Comparison of ENCODE assay signal across 15 cellular contexts in the genomic region with DNA sequence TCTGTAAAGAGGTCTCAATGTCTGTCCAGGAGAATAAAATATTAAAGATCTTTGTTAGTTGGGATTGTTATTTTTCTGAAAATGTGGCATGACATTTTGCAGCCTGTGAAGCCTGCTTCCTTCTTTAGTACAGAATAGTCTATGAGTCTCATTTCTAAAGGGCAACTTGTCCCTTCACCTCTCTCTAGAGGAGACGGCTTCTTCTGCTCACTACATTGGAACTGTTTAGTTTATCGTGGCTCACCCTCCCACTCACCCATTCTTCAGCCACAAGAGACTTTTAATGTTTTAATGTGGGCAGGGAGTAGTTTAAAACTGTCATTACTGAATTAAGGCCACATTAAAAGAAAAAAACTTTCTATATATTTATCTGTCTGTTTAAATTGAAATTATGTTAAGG.
DNase-seq lines count a peak whose midpoint lies in the region; ATAC-seq and TF ChIP-seq lines count a peak whose summit lies in the region.
"Had no signal": no experiment of that assay in that cellular context is flagged by ENCODE, and none has a peak within 500 bp of the region (broad histone marks: within the 10 kb centered on the region; RNA-seq: fewer than 3 reads in every experiment).

No MANE protein-coding gene starts in this region.

- POLR2A ChIA-PET in activated CD4-positive, alpha-beta T cell treated with anti-CD3 and anti-CD28 coated beads, Interleukin-2, amount 10 ng/mL, durations not matched to agents 7 days and 5 days (lab: Charles Lee) = no interaction called here

- H3K36me3 ChIP-seq in smooth muscle cell (ENCODE audit: low read depth) (no peaks in the 10 kb centered on the region), Karpas-422 (ENCODE audit: insufficient read depth, low read length) (no peaks in the 10 kb centered on the region), gastroesophageal sphincter (no peaks in the 10 kb centered on the region)
- H3K36me3 ChIP-seq: BLaER1 had no signal

- H4K20me1 ChIP-seq in smooth muscle cell (ENCODE audit: low read depth) = no peaks in the 10 kb centered on the region
- H4K20me1 ChIP-seq in Karpas-422 (ENCODE audit: insufficient read depth, low read depth, low read length) = no peaks in the 10 kb centered on the region
- H4K20me1 ChIP-seq: BLaER1 had no signal

- TF ChIP-seq CTCF in chondrocyte (IDR thresholded peaks at IDR 0.05) (no peak), smooth muscle cell (IDR thresholded peaks at IDR 0.05; ENCODE audit: borderline replicate concordance, insufficient read depth, poor library complexity, severe bottlenecking) (no peak), gastroesophageal sphincter (IDR thresholded peaks at IDR 0.05) (no peak)

- H3K4me3 ChIP-seq in smooth muscle cell = no peak overlapping the region
- H3K4me3 ChIP-seq in Karpas-422 (ENCODE audit: low read length) = no peak overlapping the region
- no peak overlapping the region for H3K4me3 ChIP-seq in gastroesophageal sphincter
- H3K4me3 ChIP-seq: BLaER1, GM23338 had no signal

- no peak for TF ChIP-seq EP300 in gastroesophageal sphincter (IDR thresholded peaks at IDR 0.05)

- no peaks in the 10 kb centered on the region for H3K9me3 Mint-ChIP-seq in activated naive CD8-positive, alpha-beta T cell treated with anti-CD3 and anti-CD28 coated beads, Interleukin-2, amount 50 U/mL, for 24 hours
- H3K9me3 Mint-ChIP-seq in activated naive CD8-positive, alpha-beta T cell treated with anti-CD3 and anti-CD28 coated beads for 36 hours = no peaks in the 10 kb centered on the region
- no peaks in the 10 kb centered on the region for H3K9me3 Mint-ChIP-seq in chondrocyte (ENCODE audit: low read depth)
- H3K9me3 Mint-ChIP-seq in activated CD4-positive, alpha-beta T cell treated with anti-CD3 and anti-CD28 coated beads, Interleukin-2, amount 10 ng/mL, durations not matched to agents 7 days and 5 days = no peaks in the 10 kb centered on the region
- H3K9me3 Mint-ChIP-seq: GM23338 had no signal

- peaks cover 6% of the 10 kb centered on the region for H3K4me1 Mint-ChIP-seq in activated naive CD8-positive, alpha-beta T cell treated with anti-CD3 and anti-CD28 coated beads, Interleukin-2, amount 50 U/mL, for 24 hours
- H3K4me1 Mint-ChIP-seq in activated naive CD8-positive, alpha-beta T cell treated with anti-CD3 and anti-CD28 coated beads for 36 hours = peaks cover 4% of the 10 kb centered on the region
- peaks cover 38% of the 10 kb centered on the region for H3K4me1 Mint-ChIP-seq in chondrocyte (ENCODE audit: low read depth)
- H3K4me1 Mint-ChIP-seq in activated CD4-positive, alpha-beta T cell treated with anti-CD3 and anti-CD28 coated beads, Interleukin-2, amount 10 ng/mL, durations not matched to agents 7 days and 5 days = no peaks in the 10 kb centered on the region

- H3K27ac Mint-ChIP-seq in activated naive CD8-positive, alpha-beta T cell treated with anti-CD3 and anti-CD28 coated beads, Interleukin-2, amount 50 U/mL, for 24 hours = no peak overlapping the region
- H3K27ac Mint-ChIP-seq in activated naive CD8-positive, alpha-beta T cell treated with anti-CD3 and anti-CD28 coated beads for 36 hours = no peak overlapping the region
- peak overlapping the region; percentile 32 for H3K27ac Mint-ChIP-seq in chondrocyte (ENCODE audit: unreplicated experiment)
- no peak overlapping the region for H3K27ac Mint-ChIP-seq in activated CD4-positive, alpha-beta T cell treated with anti-CD3 and anti-CD28 coated beads, Interleukin-2, amount 10 ng/mL, durations not matched to agents 7 days and 5 days
- H3K27ac Mint-ChIP-seq: GM23338 had no signal

- no peak for DNase-seq in activated naive CD8-positive, alpha-beta T cell treated with anti-CD3 and anti-CD28 coated beads, Interleukin-2, amount 50 U/mL, for 24 hours
- no peak for DNase-seq in activated naive CD8-positive, alpha-beta T cell treated with anti-CD3 and anti-CD28 coated beads for 36 hours
- DNase-seq in chondrocyte (ENCODE audit: low spot score) = no peak
- no peak for DNase-seq in smooth muscle cell (lab: John Stamatoyannopoulos, UW; ENCODE audit: unreplicated experiment)
- DNase-seq in activated CD4-positive, alpha-beta T cell treated with anti-CD3 and anti-CD28 coated beads, Interleukin-2, amount 10 ng/mL, durations not matched to agents 7 days and 5 days = no peak
- no peak for DNase-seq in Karpas-422
- DNase-seq: 8988T, AML-193, DMS53, GF-D8, H7 had no signal

- H3K27me3 Mint-ChIP-seq in activated naive CD8-positive, alpha-beta T cell treated with anti-CD3 and anti-CD28 coated beads, Interleukin-2, amount 50 U/mL, for 24 hours = no peaks in the 10 kb centered on the region
- peaks cover 4% of the 10 kb centered on the region for H3K27me3 Mint-ChIP-seq in activated naive CD8-positive, alpha-beta T cell treated with anti-CD3 and anti-CD28 coated beads for 36 hours
- H3K27me3 Mint-ChIP-seq in chondrocyte (ENCODE audit: low read depth) = no peaks in the 10 kb centered on the region
- H3K27me3 Mint-ChIP-seq in activated CD4-positive, alpha-beta T cell treated with anti-CD3 and anti-CD28 coated beads, Interleukin-2, amount 10 ng/mL, durations not matched to agents 7 days and 5 days = peaks cover 4% of the 10 kb centered on the region

- H3K79me2 ChIP-seq in smooth muscle cell (ENCODE audit: low read depth) (no peaks in the 10 kb centered on the region), Karpas-422 (ENCODE audit: low read length) (no peaks in the 10 kb centered on the region)

- no peaks in the 10 kb centered on the region for H3K9me2 ChIP-seq in Karpas-422 (replicated peaks; ENCODE audit: insufficient read depth, low read length)

- H3K4me3 Mint-ChIP-seq in activated naive CD8-positive, alpha-beta T cell treated with anti-CD3 and anti-CD28 coated beads, Interleukin-2, amount 50 U/mL, for 24 hours = no peak overlapping the region
- H3K4me3 Mint-ChIP-seq in activated naive CD8-positive, alpha-beta T cell treated with anti-CD3 and anti-CD28 coated beads for 36 hours = no peak overlapping the region
- no peak overlapping the region for H3K4me3 Mint-ChIP-seq in chondrocyte (ENCODE audit: unreplicated experiment)
- H3K4me3 Mint-ChIP-seq in activated CD4-positive, alpha-beta T cell treated with anti-CD3 and anti-CD28 coated beads, Interleukin-2, amount 10 ng/mL, durations not matched to agents 7 days and 5 days = no peak overlapping the region
- H3K4me3 Mint-ChIP-seq: GM23338 had no signal

- H3K4me1 ChIP-seq in smooth muscle cell (ENCODE audit: low read depth) (no peaks in the 10 kb centered on the region), Karpas-422 (ENCODE audit: low read length) (no peaks in the 10 kb centered on the region), gastroesophageal sphincter (no peaks in the 10 kb centered on the region)
- H3K4me1 ChIP-seq: BLaER1 had no signal

- H3F3A ChIP-seq in smooth muscle cell (ENCODE audit: low read depth) = no peaks in the 10 kb centered on the region

- WGBS in smooth muscle cell (ENCODE audit: low lambda C conversion rate) = 44% methylated on average over 2 of the region's 2 CpGs
- WGBS in gastroesophageal sphincter (ENCODE audit: low coverage in 1 of 2), 2 donors = 22 to 46% methylated on average over 2 of the region's 2 CpGs

- CTCF ChIA-PET in activated CD4-positive, alpha-beta T cell treated with anti-CD3 and anti-CD28 coated beads, Interleukin-2, amount 10 ng/mL, durations not matched to agents 7 days and 5 days (lab: Charles Lee) = no interaction called here

- no peak overlapping the region for H3K9ac ChIP-seq in smooth muscle cell (ENCODE audit: low read depth)
- no peak overlapping the region for H3K9ac ChIP-seq in Karpas-422 (ENCODE audit: low read length)
- H3K9ac ChIP-seq: BLaER1 had no signal

- no peaks in the 10 kb centered on the region for H3K9me3 ChIP-seq in smooth muscle cell (replicated peaks; ENCODE audit: low read depth)
- no peaks in the 10 kb centered on the region for H3K9me3 ChIP-seq in Karpas-422 (ENCODE audit: low read length)
- no peaks in the 10 kb centered on the region for H3K9me3 ChIP-seq in gastroesophageal sphincter
- H3K9me3 ChIP-seq: BLaER1 had no signal

- no peaks in the 10 kb centered on the region for H3K36me3 Mint-ChIP-seq in activated naive CD8-positive, alpha-beta T cell treated with anti-CD3 and anti-CD28 coated beads, Interleukin-2, amount 50 U/mL, for 24 hours (ENCODE audit: low read depth)
- no peaks in the 10 kb centered on the region for H3K36me3 Mint-ChIP-seq in activated naive CD8-positive, alpha-beta T cell treated with anti-CD3 and anti-CD28 coated beads for 36 hours
- no peaks in the 10 kb centered on the region for H3K36me3 Mint-ChIP-seq in chondrocyte (ENCODE audit: low read depth)
- no peaks in the 10 kb centered on the region for H3K36me3 Mint-ChIP-seq in activated CD4-positive, alpha-beta T cell treated with anti-CD3 and anti-CD28 coated beads, Interleukin-2, amount 10 ng/mL, durations not matched to agents 7 days and 5 days (ENCODE audit: low read depth)

- H2AFZ ChIP-seq in smooth muscle cell (ENCODE audit: low read depth) = no peak overlapping the region
- no peak overlapping the region for H2AFZ ChIP-seq in Karpas-422 (ENCODE audit: low read length)
- H2AFZ ChIP-seq: GM23338 had no signal

- H3K27me3 ChIP-seq in smooth muscle cell (ENCODE audit: low read depth) = no peaks in the 10 kb centered on the region
- H3K27me3 ChIP-seq in Karpas-422 (ENCODE audit: low read length) = no peaks in the 10 kb centered on the region
- no peaks in the 10 kb centered on the region for H3K27me3 ChIP-seq in gastroesophageal sphincter
- H3K27me3 ChIP-seq: BLaER1 had no signal

- peak; percentile 94 for ATAC-seq in activated naive CD8-positive, alpha-beta T cell treated with anti-CD3 and anti-CD28 coated beads, Interleukin-2, amount 50 U/mL, for 24 hours
- ATAC-seq in HG03442 (IDR thresholded peaks at IDR 0.05; ENCODE audit: unreplicated experiment) (no peak), gastroesophageal sphincter (no peak)
- ATAC-seq: GM23338 had no signal

- H3K4me2 ChIP-seq in smooth muscle cell = peak overlapping the region; percentile 60
- H3K4me2 ChIP-seq in Karpas-422 (ENCODE audit: low read depth, low read length, poor library complexity, severe bottlenecking) = no peak overlapping the region
- H3K4me2 ChIP-seq: BLaER1, GM23338 had no signal

- TF ChIP-seq POLR2A in gastroesophageal sphincter (IDR thresholded peaks at IDR 0.05) = no peak

- no peak overlapping the region for H3K27ac ChIP-seq in smooth muscle cell (ENCODE audit: low read depth)
- no peak overlapping the region for H3K27ac ChIP-seq in Karpas-422 (ENCODE audit: low read length)
- no peak overlapping the region for H3K27ac ChIP-seq in gastroesophageal sphincter
- H3K27ac ChIP-seq: BLaER1 had no signal
